ENCODE assay signal across 1 cellular context in the genomic region with DNA sequence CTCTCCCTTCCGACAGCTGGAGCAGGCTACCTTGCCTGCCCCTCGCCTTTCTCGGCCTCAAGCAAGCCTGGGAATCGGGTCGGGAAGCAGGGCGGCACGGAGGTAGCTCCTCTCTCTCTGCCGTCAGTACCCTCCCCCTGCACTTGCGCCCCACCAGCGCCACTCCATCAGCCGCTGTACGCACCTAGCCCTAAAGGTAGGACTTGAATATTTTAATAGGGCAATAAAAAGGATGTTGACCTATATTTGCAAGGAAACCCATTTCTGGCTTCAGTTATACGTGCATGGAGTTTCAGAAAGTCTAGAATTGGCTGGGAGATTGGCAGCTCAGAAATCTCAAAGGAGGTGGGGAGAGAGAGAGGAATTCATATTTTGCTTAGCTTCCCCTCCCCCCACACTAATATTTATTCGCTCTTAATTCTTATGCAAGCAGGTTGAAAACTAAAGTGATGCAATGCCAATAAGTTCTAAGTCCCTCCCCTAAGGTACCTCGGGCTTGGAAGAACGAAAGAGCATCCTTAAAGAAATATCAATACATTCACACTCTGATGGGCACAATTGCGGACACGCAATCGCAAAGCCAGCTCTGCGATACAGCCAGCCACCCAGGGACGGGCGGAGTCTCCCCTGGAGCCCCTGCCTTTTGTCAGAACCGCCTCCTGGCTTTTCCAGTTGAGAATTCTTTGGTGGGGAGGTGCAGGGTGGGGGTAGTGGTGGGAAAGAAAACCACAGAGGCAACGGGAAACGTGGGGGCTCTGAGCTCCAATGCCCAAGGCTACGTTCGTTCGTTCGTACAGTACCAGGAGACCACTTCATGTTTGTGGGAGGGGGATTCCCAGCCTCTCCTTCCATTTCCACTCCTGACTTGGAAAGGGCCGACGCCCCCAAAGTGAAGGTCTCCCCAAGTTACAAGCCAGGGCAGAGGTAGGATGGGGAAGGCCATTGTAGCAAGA.
A peak's percentile ranks its signal among the peaks of the same experiment; 100 is the strongest.
TF ChIP-seq lines count a peak whose summit lies in the region.

No MANE protein-coding gene starts in this region.

TF ChIP-seq in H1, 55 proteins besides CTCF, POLR2A, EP300 and RAD21:
- TF ChIP-seq KDM1A (IDR thresholded peaks at IDR 0.05; ENCODE audit: borderline replicate concordance, low read length) (no peak), BRCA1 (IDR thresholded peaks at IDR 0.05; ENCODE audit: low read depth, low read length) (no peak), MAFK (IDR thresholded peaks at IDR 0.05; ENCODE audit: low read depth, low read length) (no peak), ZNF274 (IDR thresholded peaks at IDR 0.05; ENCODE audit: borderline replicate concordance, extremely low read depth, low read length) (no peak), SUZ12 (IDR thresholded peaks at IDR 0.05; ENCODE audit: low read length) (peak; percentile 64), TAF1 (IDR thresholded peaks at IDR 0.05; ENCODE audit: low read depth, low read length) (no peak), EZH2 (IDR thresholded peaks at IDR 0.05; ENCODE audit: low read depth, low read length, severe bottlenecking) (peak; percentile 81), HDAC2 (IDR thresholded peaks at IDR 0.05; ENCODE audit: borderline replicate concordance in 1 of 2, low read depth in 2 of 2, low read length in 2 of 2) (no peak), JUND (IDR thresholded peaks at IDR 0.05; ENCODE audit: low read length) (no peak), RNF2 (IDR thresholded peaks at IDR 0.05; ENCODE audit: borderline replicate concordance, low read depth, low read length, missing control alignments, poor library complexity, severe bottlenecking) (peak; percentile 25), CTBP2 (IDR thresholded peaks at IDR 0.05; ENCODE audit: borderline replicate concordance, insufficient read depth, insufficient read length, low read length) (peak; percentile 75)
- TF ChIP-seq, protein P1, sequence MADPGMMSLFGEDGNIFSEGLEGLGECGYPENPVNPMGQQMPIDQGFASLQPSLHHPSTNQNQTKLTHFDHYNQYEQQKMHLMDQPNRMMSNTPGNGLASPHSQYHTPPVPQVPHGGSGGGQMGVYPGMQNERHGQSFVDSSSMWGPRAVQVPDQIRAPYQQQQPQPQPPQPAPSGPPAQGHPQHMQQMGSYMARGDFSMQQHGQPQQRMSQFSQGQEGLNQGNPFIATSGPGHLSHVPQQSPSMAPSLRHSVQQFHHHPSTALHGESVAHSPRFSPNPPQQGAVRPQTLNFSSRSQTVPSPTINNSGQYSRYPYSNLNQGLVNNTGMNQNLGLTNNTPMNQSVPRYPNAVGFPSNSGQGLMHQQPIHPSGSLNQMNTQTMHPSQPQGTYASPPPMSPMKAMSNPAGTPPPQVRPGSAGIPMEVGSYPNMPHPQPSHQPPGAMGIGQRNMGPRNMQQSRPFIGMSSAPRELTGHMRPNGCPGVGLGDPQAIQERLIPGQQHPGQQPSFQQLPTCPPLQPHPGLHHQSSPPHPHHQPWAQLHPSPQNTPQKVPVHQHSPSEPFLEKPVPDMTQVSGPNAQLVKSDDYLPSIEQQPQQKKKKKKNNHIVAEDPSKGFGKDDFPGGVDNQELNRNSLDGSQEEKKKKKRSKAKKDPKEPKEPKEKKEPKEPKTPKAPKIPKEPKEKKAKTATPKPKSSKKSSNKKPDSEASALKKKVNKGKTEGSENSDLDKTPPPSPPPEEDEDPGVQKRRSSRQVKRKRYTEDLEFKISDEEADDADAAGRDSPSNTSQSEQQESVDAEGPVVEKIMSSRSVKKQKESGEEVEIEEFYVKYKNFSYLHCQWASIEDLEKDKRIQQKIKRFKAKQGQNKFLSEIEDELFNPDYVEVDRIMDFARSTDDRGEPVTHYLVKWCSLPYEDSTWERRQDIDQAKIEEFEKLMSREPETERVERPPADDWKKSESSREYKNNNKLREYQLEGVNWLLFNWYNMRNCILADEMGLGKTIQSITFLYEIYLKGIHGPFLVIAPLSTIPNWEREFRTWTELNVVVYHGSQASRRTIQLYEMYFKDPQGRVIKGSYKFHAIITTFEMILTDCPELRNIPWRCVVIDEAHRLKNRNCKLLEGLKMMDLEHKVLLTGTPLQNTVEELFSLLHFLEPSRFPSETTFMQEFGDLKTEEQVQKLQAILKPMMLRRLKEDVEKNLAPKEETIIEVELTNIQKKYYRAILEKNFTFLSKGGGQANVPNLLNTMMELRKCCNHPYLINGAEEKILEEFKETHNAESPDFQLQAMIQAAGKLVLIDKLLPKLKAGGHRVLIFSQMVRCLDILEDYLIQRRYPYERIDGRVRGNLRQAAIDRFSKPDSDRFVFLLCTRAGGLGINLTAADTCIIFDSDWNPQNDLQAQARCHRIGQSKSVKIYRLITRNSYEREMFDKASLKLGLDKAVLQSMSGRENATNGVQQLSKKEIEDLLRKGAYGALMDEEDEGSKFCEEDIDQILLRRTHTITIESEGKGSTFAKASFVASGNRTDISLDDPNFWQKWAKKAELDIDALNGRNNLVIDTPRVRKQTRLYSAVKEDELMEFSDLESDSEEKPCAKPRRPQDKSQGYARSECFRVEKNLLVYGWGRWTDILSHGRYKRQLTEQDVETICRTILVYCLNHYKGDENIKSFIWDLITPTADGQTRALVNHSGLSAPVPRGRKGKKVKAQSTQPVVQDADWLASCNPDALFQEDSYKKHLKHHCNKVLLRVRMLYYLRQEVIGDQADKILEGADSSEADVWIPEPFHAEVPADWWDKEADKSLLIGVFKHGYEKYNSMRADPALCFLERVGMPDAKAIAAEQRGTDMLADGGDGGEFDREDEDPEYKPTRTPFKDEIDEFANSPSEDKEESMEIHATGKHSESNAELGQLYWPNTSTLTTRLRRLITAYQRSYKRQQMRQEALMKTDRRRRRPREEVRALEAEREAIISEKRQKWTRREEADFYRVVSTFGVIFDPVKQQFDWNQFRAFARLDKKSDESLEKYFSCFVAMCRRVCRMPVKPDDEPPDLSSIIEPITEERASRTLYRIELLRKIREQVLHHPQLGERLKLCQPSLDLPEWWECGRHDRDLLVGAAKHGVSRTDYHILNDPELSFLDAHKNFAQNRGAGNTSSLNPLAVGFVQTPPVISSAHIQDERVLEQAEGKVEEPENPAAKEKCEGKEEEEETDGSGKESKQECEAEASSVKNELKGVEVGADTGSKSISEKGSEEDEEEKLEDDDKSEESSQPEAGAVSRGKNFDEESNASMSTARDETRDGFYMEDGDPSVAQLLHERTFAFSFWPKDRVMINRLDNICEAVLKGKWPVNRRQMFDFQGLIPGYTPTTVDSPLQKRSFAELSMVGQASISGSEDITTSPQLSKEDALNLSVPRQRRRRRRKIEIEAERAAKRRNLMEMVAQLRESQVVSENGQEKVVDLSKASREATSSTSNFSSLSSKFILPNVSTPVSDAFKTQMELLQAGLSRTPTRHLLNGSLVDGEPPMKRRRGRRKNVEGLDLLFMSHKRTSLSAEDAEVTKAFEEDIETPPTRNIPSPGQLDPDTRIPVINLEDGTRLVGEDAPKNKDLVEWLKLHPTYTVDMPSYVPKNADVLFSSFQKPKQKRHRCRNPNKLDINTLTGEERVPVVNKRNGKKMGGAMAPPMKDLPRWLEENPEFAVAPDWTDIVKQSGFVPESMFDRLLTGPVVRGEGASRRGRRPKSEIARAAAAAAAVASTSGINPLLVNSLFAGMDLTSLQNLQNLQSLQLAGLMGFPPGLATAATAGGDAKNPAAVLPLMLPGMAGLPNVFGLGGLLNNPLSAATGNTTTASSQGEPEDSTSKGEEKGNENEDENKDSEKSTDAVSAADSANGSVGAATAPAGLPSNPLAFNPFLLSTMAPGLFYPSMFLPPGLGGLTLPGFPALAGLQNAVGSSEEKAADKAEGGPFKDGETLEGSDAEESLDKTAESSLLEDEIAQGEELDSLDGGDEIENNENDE (IDR thresholded peaks at IDR 0.05; ENCODE audit: insufficient replicate concordance, low read length), result no peak
